18 cellular contexts compared by ENCODE assay signal in genomic region chr7:37782166-37782565, GRCh38.
DNase-seq lines count a peak whose midpoint lies in the region; ATAC-seq, FAIRE-seq and TF ChIP-seq lines count a peak whose summit lies in the region.
"Had no signal": no experiment of that assay in that cellular context is flagged by ENCODE, and none has a peak within 500 bp of the region (broad histone marks: within the 10 kb centered on the region; RNA-seq: fewer than 3 reads in every experiment).

No MANE protein-coding gene starts in this region.

- H4K20me1 ChIP-seq in H1 (replicated peaks in 1 of 2; ENCODE audit: control insufficient read depth in 1 of 2, insufficient read depth in 2 of 2, low read length in 2 of 2), result peaks cover 0 to 2% of the 10 kb centered on the region in 2 experiments

- no peak for FAIRE-seq in H1 (lab: Jason Lieb, UNC)
- FAIRE-seq: A204.1, D721Med, G401.6 had no signal

- H2BK5ac ChIP-seq in H1 (ENCODE audit: low read depth, low read length) (no peak overlapping the region), neuronal stem cell (ENCODE audit: low read length) (no peak overlapping the region)

- TF ChIP-seq RAD21 in H1 (IDR thresholded peaks at IDR 0.05 in 1 of 2, conservative IDR thresholded peaks at IDR 0.05 in 1 of 2; ENCODE audit: low read depth in 2 of 2, low read length in 2 of 2), result no peak

- H2BK15ac ChIP-seq in H1 (ENCODE audit: low read length), result no peak overlapping the region
- H2BK15ac ChIP-seq in neuronal stem cell (ENCODE audit: low read length), result no peak overlapping the region

- no peak for TF ChIP-seq CTCF in H1 (IDR thresholded peaks at IDR 0.05; ENCODE audit: control extremely low read depth in 1 of 3, insufficient read depth in 1 of 3, low read depth in 1 of 3, low read length in 3 of 3)
- TF ChIP-seq CTCF in thyroid gland (IDR thresholded peaks at IDR 0.05), result no peak

- no peak overlapping the region for H3K9ac ChIP-seq in H1 (replicated peaks in 1 of 4; ENCODE audit: extremely low read depth in 1 of 4, low read depth in 3 of 4, low read length in 3 of 4)
- H3K9ac ChIP-seq in neuronal stem cell (ENCODE audit: low read depth, low read length, poor library complexity), result no peak overlapping the region

- no peak overlapping the region for H3K4me2 ChIP-seq in H1 (ENCODE audit: insufficient read depth in 1 of 2, low read depth in 2 of 2, low read length in 2 of 2)
- H3K4me2 ChIP-seq in neuronal stem cell (ENCODE audit: insufficient read depth, low read length, poor library complexity, severe bottlenecking), result no peak overlapping the region

- H2BK20ac ChIP-seq in H1 (ENCODE audit: low read length), result no peak overlapping the region

- H2BK12ac ChIP-seq in H1 (ENCODE audit: low read depth, low read length) (no peak overlapping the region), neuronal stem cell (ENCODE audit: low read length) (no peak overlapping the region)

- POLR2A ChIA-PET in H1 (lab: Charles Lee; ENCODE audit: partially characterized antibody), result no interaction called here

- no peak for DNase-seq in H1 (ENCODE audit: low read depth in 1 of 2, low spot score in 2 of 2)
- peak; percentile 2 for DNase-seq in kidney tubule cell (ENCODE audit: low spot score)
- no peak for DNase-seq in neuronal stem cell (ENCODE audit: low spot score)
- peak; percentile 15 to 21 for DNase-seq in thyroid gland
- no peak for DNase-seq in stimulated activated CD4-positive, alpha-beta T cell treated with anti-CD3 and anti-CD28 coated beads, Interleukin-15, amount 100 ng/mL, for 24 hours
- DNase-seq: C1 segment of cervical spinal cord; CD4-positive, alpha-beta T cell; COR-L47; DMS153; DMS79 treated with DMSO at 0.1 percent for 48 hours; EL had no signal

- H3K56ac ChIP-seq in H1 (replicated peaks; ENCODE audit: insufficient read length, low read depth, low read length), result no peak overlapping the region

- no peak for TF ChIP-seq EP300 in H1 (IDR thresholded peaks at IDR 0.05; ENCODE audit: borderline replicate concordance in 1 of 2, low read depth in 2 of 2, low read length in 2 of 2)

- H3K79me2 ChIP-seq in H1 (ENCODE audit: control insufficient read depth in 1 of 2, insufficient read depth in 2 of 2, low read length in 2 of 2), result no peaks in the 10 kb centered on the region

- no peak overlapping the region for H3K14ac ChIP-seq in H1 (ENCODE audit: insufficient read length)
- no peak overlapping the region for H3K14ac ChIP-seq in neuronal stem cell (ENCODE audit: low read length)

- ATAC-seq in GM19035 (IDR thresholded peaks at IDR 0.05; ENCODE audit: unreplicated experiment), result no peak
- no peak for ATAC-seq in HG02870 (IDR thresholded peaks at IDR 0.05; ENCODE audit: unreplicated experiment)
- ATAC-seq: HCT116 had no signal

- no peak overlapping the region for H2AFZ ChIP-seq in H1 (ENCODE audit: low read length)
- peak overlapping the region; percentile 86 for H2AFZ ChIP-seq in neuronal stem cell (ENCODE audit: low read length)

- no peaks in the 10 kb centered on the region for H3K9me3 ChIP-seq in H1 (ENCODE audit: insufficient read depth in 2 of 2, low read depth in 1 of 2, low read length in 1 of 2)
- no peaks in the 10 kb centered on the region for H3K9me3 ChIP-seq in neuronal stem cell (replicated peaks in 1 of 2; ENCODE audit: control insufficient read depth in 2 of 2, insufficient read depth in 1 of 2, low read depth in 1 of 2, low read length in 2 of 2)
- H3K9me3 ChIP-seq in thyroid gland, result no peaks in the 10 kb centered on the region

- CTCF ChIA-PET in H1 (lab: Charles Lee; ENCODE audit: partially characterized antibody), result interaction anchor here (0.6 to 0.9 kb wide), 2 partner anchors 17 to 964 kb away, joined by 3 to 4 read pairs; no protein-coding TSS in a partner anchor

- H3K18ac ChIP-seq in H1 (ENCODE audit: extremely low read depth, low read length), result no peak overlapping the region
- peak overlapping the region; percentile 40 for H3K18ac ChIP-seq in neuronal stem cell (ENCODE audit: low read length)

- H4K5ac ChIP-seq in H1 (ENCODE audit: insufficient read length, low read depth, low read length), result no peak overlapping the region

- H3K79me1 ChIP-seq in H1 (ENCODE audit: low read depth, low read length) (no peaks in the 10 kb centered on the region), neuronal stem cell (ENCODE audit: low read depth, low read length) (peaks cover 2% of the 10 kb centered on the region)

- H2BK120ac ChIP-seq in H1 (replicated peaks; ENCODE audit: low read depth, low read length), result no peak overlapping the region
- no peak overlapping the region for H2BK120ac ChIP-seq in neuronal stem cell (ENCODE audit: low read depth, low read length)

- intact Hi-C loops in thyroid gland (cut with DNase I), result no loop called here

- H2AK5ac ChIP-seq in H1 (ENCODE audit: low read depth, low read length) (no peak overlapping the region), neuronal stem cell (ENCODE audit: low read depth, low read length) (no peak overlapping the region)

- H3K27ac ChIP-seq in H1 (ENCODE audit: low read depth, low read length) (no peak overlapping the region), neuronal stem cell (replicated peaks; ENCODE audit: low read length) (no peak overlapping the region), thyroid gland (no peak overlapping the region)
- H3K27ac ChIP-seq: HL-60 had no signal

- TF ChIP-seq POLR2A in H1 (IDR thresholded peaks at IDR 0.05; ENCODE audit: control extremely low read depth in 1 of 2, low read depth in 2 of 2, low read length in 2 of 2) (no peak), thyroid gland (IDR thresholded peaks at IDR 0.05) (no peak)

- H3K4me1 ChIP-seq in H1 (replicated peaks in 1 of 4; ENCODE audit: control insufficient read depth in 3 of 4, insufficient read depth in 4 of 4, low read length in 3 of 4), result peaks cover 0 to 5% (median 0%) of the 10 kb centered on the region in 4 experiments; a peak in 1 of 7 replicates
- H3K4me1 ChIP-seq in neuronal stem cell (ENCODE audit: control insufficient read depth in 2 of 2, insufficient read depth in 1 of 2, low read depth in 1 of 2, low read length in 2 of 2), result peaks cover 5 to 6% of the 10 kb centered on the region in 2 donors
- peaks cover 0 to 9% of the 10 kb centered on the region in 2 donors for H3K4me1 ChIP-seq in thyroid gland

- H3K4ac ChIP-seq in H1 (replicated peaks; ENCODE audit: insufficient read length, low read depth, low read length), result no peak overlapping the region
- H3K4ac ChIP-seq in neuronal stem cell (ENCODE audit: low read length), result no peak overlapping the region

- H3K4me3 ChIP-seq in H1 (ENCODE audit: extremely low read depth in 1 of 4, insufficient read depth in 2 of 4, low read depth in 3 of 4, low read length in 4 of 4) (no peak overlapping the region), neuronal stem cell (ENCODE audit: low read length in 2 of 2) (no peak overlapping the region), thyroid gland (replicated peaks in 1 of 3) (no peak overlapping the region)

- H3K23ac ChIP-seq in H1 (ENCODE audit: insufficient read length) (no peak overlapping the region), neuronal stem cell (ENCODE audit: low read depth, low read length, poor library complexity) (no peak overlapping the region)

- H3K36me3 ChIP-seq in H1 (ENCODE audit: control insufficient read depth in 2 of 4, insufficient read depth in 4 of 4, low read length in 3 of 4) (no peaks in the 10 kb centered on the region), neuronal stem cell (replicated peaks in 1 of 2; ENCODE audit: control insufficient read depth in 2 of 2, insufficient read depth in 2 of 2, low read length in 2 of 2) (no peaks in the 10 kb centered on the region), thyroid gland (no peaks in the 10 kb centered on the region)

- H3K27me3 ChIP-seq in H1 (replicated peaks in 1 of 4; ENCODE audit: control insufficient read depth in 3 of 4, extremely low read depth in 1 of 4, insufficient read depth in 3 of 4, low read length in 3 of 4), result no peaks in the 10 kb centered on the region
- no peaks in the 10 kb centered on the region for H3K27me3 ChIP-seq in neuronal stem cell (ENCODE audit: control insufficient read depth in 3 of 3, insufficient read depth in 3 of 3, low read depth in 1 of 3, low read length in 3 of 3)
- H3K27me3 ChIP-seq in thyroid gland, result no peaks in the 10 kb centered on the region

- peak overlapping the region; percentile 65; the same call in 1 of the 2 replicates for H4K8ac ChIP-seq in H1 (ENCODE audit: extremely low read depth, insufficient read depth, low read length)
- no peak overlapping the region for H4K8ac ChIP-seq in neuronal stem cell (ENCODE audit: low read depth, low read length)

- H3K23me2 ChIP-seq in H1 (ENCODE audit: low read depth, low read length), result no peaks in the 10 kb centered on the region

- H4K91ac ChIP-seq in H1 (replicated peaks; ENCODE audit: insufficient read length, low read length) (no peak overlapping the region), neuronal stem cell (ENCODE audit: low read depth, low read length, poor library complexity) (no peak overlapping the region)

TF ChIP-seq in H1, 55 proteins besides CTCF, POLR2A, EP300 and RAD21:
- TF ChIP-seq CREB1 (IDR thresholded peaks at IDR 0.05) (no peak), FOSL1 (IDR thresholded peaks at IDR 0.05; ENCODE audit: insufficient read depth, low read depth, low read length) (no peak)

Comparison
In these comparisons a context has a peak if more than half of its experiments do, and no peak if none do; other contexts are left out.
1. DNase-seq: peak in kidney tubule cell (single experiment) and thyroid gland (2 of 2); none in H1 (0 of 2), neuronal stem cell (single experiment) and stimulated activated CD4-positive, alpha-beta T cell treated with anti-CD3 and anti-CD28 coated beads, Interleukin-15, amount 100 ng/mL, for 24 hours (single experiment).